ENCODE assay signal across 14 cellular contexts in the genomic region with DNA sequence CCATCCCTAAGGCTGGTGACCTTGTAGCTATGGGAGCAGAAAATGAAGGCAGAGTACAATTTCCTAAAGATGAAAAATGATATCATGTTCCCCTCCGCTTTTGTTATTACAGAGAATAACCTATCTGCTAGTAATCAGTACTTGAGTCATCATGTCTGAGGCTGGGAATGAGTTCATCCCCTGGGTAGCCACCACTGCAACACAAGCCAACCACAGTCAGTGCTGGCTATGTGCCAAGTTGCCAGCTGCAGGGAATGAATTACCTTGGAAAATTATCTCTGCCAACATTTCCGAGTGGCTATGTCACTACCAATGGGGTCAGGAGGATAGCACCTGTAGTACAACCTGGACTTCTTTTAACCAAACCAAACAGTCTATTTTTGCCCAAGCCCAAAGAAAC.
DNase-seq lines count a peak whose midpoint lies in the region; ATAC-seq and TF ChIP-seq lines count a peak whose summit lies in the region.
"Had no signal": no experiment of that assay in that cellular context is flagged by ENCODE, and none has a peak within 500 bp of the region (broad histone marks: within the 10 kb centered on the region; RNA-seq: fewer than 3 reads in every experiment).

No MANE protein-coding gene starts in this region.

- in situ Hi-C loops in astrocyte of the spinal cord (cut with HindIII; ENCODE audit: low sequenced_read_pairs), result no loop called here

- ATAC-seq in left cardiac atrium, result no peak
- ATAC-seq in GM19035 (IDR thresholded peaks at IDR 0.05; ENCODE audit: unreplicated experiment), result no peak
- ATAC-seq in GM18517 (IDR thresholded peaks at IDR 0.05; ENCODE audit: unreplicated experiment), result no peak
- no peak for ATAC-seq in omental fat pad (ENCODE audit: low FRiP score)
- ATAC-seq: activated T-helper 17 cell treated with anti-CD3 and anti-CD28 coated beads, Interleukin-2, amount 50 U/mL, for 72 hours had no signal

- no peak for TF ChIP-seq CTCF in astrocyte of the spinal cord (IDR thresholded peaks at IDR 0.05; ENCODE audit: low read depth, low read length)
- no peak for TF ChIP-seq CTCF in omental fat pad (IDR thresholded peaks at IDR 0.05)

- no peak overlapping the region for H3K4me3 ChIP-seq in astrocyte of the spinal cord (ENCODE audit: low read depth, low read length)
- H3K4me3 ChIP-seq: sigmoid colon, thyroid gland had no signal

- intact Hi-C loops in left cardiac atrium (cut with DNase I), result no loop called here

- peak; percentile 78 for DNase-seq in NCI-H1092 (lab: John Stamatoyannopoulos, UW)
- peak; percentile 86 for DNase-seq in NCI-H345 treated with DMSO at 0.1 percent for 48 hours (lab: John Stamatoyannopoulos, UW; ENCODE audit: unreplicated experiment)
- DNase-seq in astrocyte of the spinal cord (ENCODE audit: low read depth, low spot score), result peak; percentile 85
- DNase-seq in renal cortical epithelial cell (ENCODE audit: low read depth), result peak; percentile 6
- DNase-seq in left cardiac atrium, result no peak
- DNase-seq in omental fat pad (ENCODE audit: low spot score), result no peak
- DNase-seq: activated CD4-positive, CD25-positive, alpha-beta regulatory T cell treated with anti-CD3 and anti-CD28 coated beads, Interleukin-2, amount 50 U/mL, for 72 hours; H7; NCI-H2227 treated with DMSO at 0.1 percent for 48 hours; sigmoid colon; thyroid gland had no signal

Comparison
In these comparisons a context has a peak if more than half of its experiments do, and no peak if none do; other contexts are left out.
1. DNase-seq: peak in NCI-H1092 (single experiment), NCI-H345 treated with DMSO at 0.1 percent for 48 hours (single experiment), astrocyte of the spinal cord (single experiment) and renal cortical epithelial cell (single experiment); none in left cardiac atrium (single experiment) and omental fat pad (single experiment).